Comparison of ENCODE assay signal across 12 cellular contexts in genomic region chr3:76369170-76369569, GRCh38.
DNase-seq lines count a peak whose midpoint lies in the region; ATAC-seq and TF ChIP-seq lines count a peak whose summit lies in the region.
"Had no signal": no experiment of that assay in that cellular context is flagged by ENCODE, and none has a peak within 500 bp of the region (broad histone marks: within the 10 kb centered on the region; RNA-seq: fewer than 3 reads in every experiment).

No MANE protein-coding gene starts in this region.

- TF ChIP-seq CTCF in WI38 (IDR thresholded peaks at IDR 0.05; ENCODE audit: low read depth, low read length) (peak; percentile 55), kidney epithelial cell (IDR thresholded peaks at IDR 0.05; ENCODE audit: insufficient read depth, low read length, poor library complexity, severe bottlenecking) (peak; percentile 29), testis (IDR thresholded peaks at IDR 0.05) (no peak)

- peaks cover 4% of the 10 kb centered on the region for H3K9me3 Mint-ChIP-seq in stimulated activated memory B cell treated with anti-CD40 and anti-IgM and Interleukin-4, amounts not matched to agents 10 μg/mL and 1 μg/mL and 100 μg/mL, for 72 hours
- peaks cover 0 to 29% (median 15%) of the 10 kb centered on the region in 9 donors for H3K9me3 Mint-ChIP-seq in naive thymus-derived CD8-positive, alpha-beta T cell

- no peaks in the 10 kb centered on the region for H3K36me3 Mint-ChIP-seq in stimulated activated memory B cell treated with anti-CD40 and anti-IgM and Interleukin-4, amounts not matched to agents 10 μg/mL and 1 μg/mL and 100 μg/mL, for 72 hours
- no peaks in the 10 kb centered on the region for H3K36me3 Mint-ChIP-seq in naive thymus-derived CD8-positive, alpha-beta T cell
- H3K36me3 Mint-ChIP-seq: T-cell had no signal

- H3K27ac ChIP-seq in testis, result no peak overlapping the region
- H3K27ac ChIP-seq: esophagus muscularis mucosa, pancreas had no signal

- no peaks in the 10 kb centered on the region for H3K36me3 ChIP-seq in kidney epithelial cell (ENCODE audit: control insufficient read depth, insufficient read depth, low read length)
- no peaks in the 10 kb centered on the region for H3K36me3 ChIP-seq in testis (ENCODE audit: low read depth, missing control alignments)
- H3K36me3 ChIP-seq: esophagus muscularis mucosa, pancreas had no signal

- H3K4me1 Mint-ChIP-seq in stimulated activated memory B cell treated with anti-CD40 and anti-IgM and Interleukin-4, amounts not matched to agents 10 μg/mL and 1 μg/mL and 100 μg/mL, for 72 hours, result no peaks in the 10 kb centered on the region
- H3K4me1 Mint-ChIP-seq in naive thymus-derived CD8-positive, alpha-beta T cell, result no peaks in the 10 kb centered on the region
- H3K4me1 Mint-ChIP-seq: T-cell had no signal

- intact Hi-C loops in testis (cut with DNase I; ENCODE audit: low total_unique reads), result no loop called here

- H3K4me3 Mint-ChIP-seq in stimulated activated memory B cell treated with anti-CD40 and anti-IgM and Interleukin-4, amounts not matched to agents 10 μg/mL and 1 μg/mL and 100 μg/mL, for 72 hours, result no peak overlapping the region
- H3K4me3 Mint-ChIP-seq in naive thymus-derived CD8-positive, alpha-beta T cell, result no peak overlapping the region
- H3K4me3 Mint-ChIP-seq: T-cell had no signal

- WGBS in testis, 2 donors, result 74 to 86% methylated on average over 5 of the region's 5 CpGs

- TF ChIP-seq POLR2A in testis (IDR thresholded peaks at IDR 0.05), result no peak

- no peaks in the 10 kb centered on the region for H3K4me1 ChIP-seq in testis
- H3K4me1 ChIP-seq: esophagus muscularis mucosa, pancreas had no signal

- ATAC-seq in stimulated activated memory B cell treated with anti-CD40 and anti-IgM and Interleukin-4, amounts not matched to agents 10 μg/mL and 1 μg/mL and 100 μg/mL, for 72 hours, result no peak
- ATAC-seq in naive thymus-derived CD8-positive, alpha-beta T cell, result no peak
- ATAC-seq: pancreas, T-cell had no signal

- POLR2A ChIA-PET in naive thymus-derived CD8-positive, alpha-beta T cell (lab: Charles Lee), result no interaction called here

- DNase-seq in D341Med (ENCODE audit: low spot score), result peak; percentile 40
- peak; percentile 11 for DNase-seq in HT-29 (ENCODE audit: low spot score)
- DNase-seq in kidney epithelial cell (ENCODE audit: low read depth), result no peak
- DNase-seq in naive thymus-derived CD8-positive, alpha-beta T cell, result no peak
- no peak for DNase-seq in EL
- no peak for DNase-seq in testis
- DNase-seq: activated gamma-delta T cell treated with Interleukin-2 at 50 U/mL for 16 hours, pancreas, T-cell had no signal

- H3K4me3 ChIP-seq in WI38 (ENCODE audit: low read depth, low read length), result no peak overlapping the region
- no peak overlapping the region for H3K4me3 ChIP-seq in kidney epithelial cell (ENCODE audit: low read depth, low read length)
- H3K4me3 ChIP-seq in testis, result no peak overlapping the region
- H3K4me3 ChIP-seq: esophagus muscularis mucosa, pancreas had no signal

- H3K9me3 ChIP-seq in testis, result no peaks in the 10 kb centered on the region
- H3K9me3 ChIP-seq: esophagus muscularis mucosa, pancreas had no signal

- no peak overlapping the region for H3K27ac Mint-ChIP-seq in stimulated activated memory B cell treated with anti-CD40 and anti-IgM and Interleukin-4, amounts not matched to agents 10 μg/mL and 1 μg/mL and 100 μg/mL, for 72 hours
- H3K27ac Mint-ChIP-seq in naive thymus-derived CD8-positive, alpha-beta T cell, result no peak overlapping the region
- H3K27ac Mint-ChIP-seq: T-cell had no signal

- no peaks in the 10 kb centered on the region for H3K27me3 ChIP-seq in kidney epithelial cell (ENCODE audit: control insufficient read depth, insufficient read depth, low read length)
- H3K27me3 ChIP-seq in testis, result no peaks in the 10 kb centered on the region
- H3K27me3 ChIP-seq: esophagus muscularis mucosa, pancreas had no signal

- no peaks in the 10 kb centered on the region for H3K27me3 Mint-ChIP-seq in stimulated activated memory B cell treated with anti-CD40 and anti-IgM and Interleukin-4, amounts not matched to agents 10 μg/mL and 1 μg/mL and 100 μg/mL, for 72 hours
- H3K27me3 Mint-ChIP-seq in naive thymus-derived CD8-positive, alpha-beta T cell, result no peaks in the 10 kb centered on the region
- H3K27me3 Mint-ChIP-seq: T-cell had no signal

Comparison
In these comparisons a context has a peak if more than half of its experiments do, and no peak if none do; other contexts are left out.
1. DNase-seq: peak in D341Med (single experiment) and HT-29 (single experiment); none in kidney epithelial cell (single experiment), naive thymus-derived CD8-positive, alpha-beta T cell (0 of 10), EL (single experiment) and testis (single experiment).
2. CTCF ChIP-seq: peak in WI38 (single experiment) and kidney epithelial cell (single experiment); none in testis (0 of 3).